12 cellular contexts compared by ENCODE assay signal in the genomic region with DNA sequence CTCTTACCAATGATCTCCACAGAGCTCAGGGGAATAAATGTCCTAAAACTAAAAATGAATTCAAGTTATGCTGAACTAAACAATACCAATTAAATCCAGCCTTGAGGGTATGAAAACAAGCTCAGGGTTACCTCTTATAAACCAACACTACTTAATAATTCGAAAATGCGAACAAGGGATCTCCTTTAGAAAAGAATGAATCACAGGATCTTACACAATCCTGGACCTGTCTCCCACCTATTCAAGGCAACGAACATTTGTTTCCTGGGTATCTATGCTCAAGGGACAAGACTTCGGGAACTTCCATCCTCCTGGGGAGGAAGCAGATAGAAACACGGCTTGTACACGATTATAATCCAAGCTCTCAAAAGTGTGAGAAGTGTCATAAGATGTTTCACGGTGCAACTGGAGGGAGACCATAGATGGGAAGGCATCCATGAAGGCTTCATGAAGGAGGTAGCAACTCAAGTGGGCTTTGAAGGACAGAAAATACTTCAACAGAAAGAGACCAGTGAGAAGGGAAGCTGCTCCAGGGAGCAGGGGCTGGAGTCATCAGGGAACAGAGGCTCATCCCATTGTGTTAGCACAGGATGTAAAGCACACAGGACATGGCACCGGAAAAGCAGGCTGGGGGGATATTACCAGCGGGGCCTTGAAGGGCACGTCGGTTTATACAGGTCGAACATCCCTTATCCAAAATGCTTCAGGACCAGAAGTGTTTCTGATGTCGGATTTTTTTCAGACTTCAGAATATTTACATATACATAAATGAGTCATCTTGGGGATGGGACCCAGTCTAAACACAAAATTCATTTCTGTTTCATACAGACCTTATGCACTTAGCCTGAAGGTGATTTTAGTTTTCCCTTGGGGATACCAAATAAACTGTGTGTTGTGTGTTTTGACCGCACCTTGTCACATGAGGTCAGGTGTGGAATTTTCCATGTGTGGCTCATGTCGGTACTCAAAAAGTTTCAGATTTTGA.
DNase-seq lines count a peak whose midpoint lies in the region; ATAC-seq and TF ChIP-seq lines count a peak whose summit lies in the region.
"Had no signal": no experiment of that assay in that cellular context is flagged by ENCODE, and none has a peak within 500 bp of the region (broad histone marks: within the 10 kb centered on the region; RNA-seq: fewer than 3 reads in every experiment).

No MANE protein-coding gene starts in this region.

- H2AFZ ChIP-seq in KMS-11 (ENCODE audit: low read depth) = no peak overlapping the region

- peak overlapping the region; percentile 59; the same call in 1 of the 2 replicates for H3K4me2 ChIP-seq in KMS-11

- H3K9ac ChIP-seq in KMS-11 = no peak overlapping the region

- peaks cover 3% of the 10 kb centered on the region for H3K4me1 Mint-ChIP-seq in activated T-cell treated with anti-CD3 and anti-CD28 coated beads, Interleukin-2, amount 50 U/mL, for 4 hours (ENCODE audit: low read depth)

- peaks cover 4% of the 10 kb centered on the region for H3K9me3 Mint-ChIP-seq in activated T-cell treated with anti-CD3 and anti-CD28 coated beads, Interleukin-2, amount 50 U/mL, for 4 hours

- H3K79me2 ChIP-seq in KMS-11 (ENCODE audit: insufficient read depth, low read depth) = no peaks in the 10 kb centered on the region

- 75% methylated on average over 15 of the region's 15 CpGs for WGBS in right cardiac atrium
- 82% methylated on average over 15 of the region's 15 CpGs for WGBS in suprapubic skin

- peaks cover 13% of the 10 kb centered on the region for H3K4me1 ChIP-seq in right cardiac atrium (ENCODE audit: control insufficient read depth, insufficient read depth, low read length)
- peaks cover 25% of the 10 kb centered on the region for H3K4me1 ChIP-seq in KMS-11 (ENCODE audit: low read depth, poor library complexity, severe bottlenecking)
- peaks cover 11% of the 10 kb centered on the region for H3K4me1 ChIP-seq in suprapubic skin

- H3K36me3 Mint-ChIP-seq in activated T-cell treated with anti-CD3 and anti-CD28 coated beads, Interleukin-2, amount 50 U/mL, for 4 hours (ENCODE audit: insufficient read depth) = no peaks in the 10 kb centered on the region

- no peak overlapping the region for H3K4me3 Mint-ChIP-seq in activated T-cell treated with anti-CD3 and anti-CD28 coated beads, Interleukin-2, amount 50 U/mL, for 4 hours

- intact Hi-C loops in right cardiac atrium (cut with DNase I) = no loop called here
- intact Hi-C loops in Right ventricle myocardium superior (cut with DNase I) = no loop called here
- intact Hi-C loops in dorsolateral prefrontal cortex (cut with DNase I) = no loop called here

- no peaks in the 10 kb centered on the region for H4K20me1 ChIP-seq in KMS-11 (ENCODE audit: insufficient read depth)

- H3K9me3 ChIP-seq in right cardiac atrium (ENCODE audit: control insufficient read depth, low read length) (no peaks in the 10 kb centered on the region), suprapubic skin (no peaks in the 10 kb centered on the region)
- H3K9me3 ChIP-seq: adrenal gland, sigmoid colon had no signal

- DNase-seq in right cardiac atrium (no peak), Right ventricle myocardium superior (no peak), fibroblast of pulmonary artery (ENCODE audit: low read depth) (peak; percentile 63), dorsolateral prefrontal cortex (no peak), suprapubic skin (ENCODE audit: low spot score in 2 of 2) (no peak)
- no peak for DNase-seq in activated T-cell treated with anti-CD3 and anti-CD28 coated beads, Interleukin-2, amount 50 U/mL, for 4 hours
- DNase-seq: adrenal gland, DMS79, NCI-H345, sigmoid colon had no signal

- TF ChIP-seq EP300 in suprapubic skin (IDR thresholded peaks at IDR 0.05) = no peak

- TF ChIP-seq CTCF in KMS-11 (conservative IDR thresholded peaks at IDR 0.05; ENCODE audit: low read depth, low read length) (no peak), fibroblast of pulmonary artery (IDR thresholded peaks at IDR 0.05; ENCODE audit: low read length, missing control alignments) (no peak), dorsolateral prefrontal cortex (IDR thresholded peaks at IDR 0.05 in 54 of 56, conservative IDR thresholded peaks at IDR 0.05 in 2 of 56; ENCODE audit: low read depth in 1 of 56, partially characterized antibody in 56 of 56) (no peak), suprapubic skin (IDR thresholded peaks at IDR 0.05) (no peak)

- peak overlapping the region; percentile 36 for H3K27ac ChIP-seq in right cardiac atrium (ENCODE audit: low read length)
- no peak overlapping the region for H3K27ac ChIP-seq in KMS-11
- peak overlapping the region in 1 of 59 donors; percentile 27 for H3K27ac ChIP-seq in dorsolateral prefrontal cortex
- no peak overlapping the region for H3K27ac ChIP-seq in suprapubic skin

- no peaks in the 10 kb centered on the region for H3K27me3 Mint-ChIP-seq in activated T-cell treated with anti-CD3 and anti-CD28 coated beads, Interleukin-2, amount 50 U/mL, for 4 hours (ENCODE audit: low read depth)

- TF ChIP-seq POLR2A in suprapubic skin (IDR thresholded peaks at IDR 0.05) = no peak

- H3K27me3 ChIP-seq in right cardiac atrium (ENCODE audit: control insufficient read depth, insufficient read depth) (no peaks in the 10 kb centered on the region), KMS-11 (ENCODE audit: insufficient read depth, low read depth) (no peaks in the 10 kb centered on the region), dorsolateral prefrontal cortex (no peaks in the 10 kb centered on the region), suprapubic skin (no peaks in the 10 kb centered on the region)
- H3K27me3 ChIP-seq: adrenal gland, sigmoid colon had no signal

- H3K4me3 ChIP-seq in right cardiac atrium (ENCODE audit: low read length) (no peak overlapping the region), KMS-11 (IDR thresholded peaks at IDR 0.05; ENCODE audit: insufficient read depth, low read depth, low read length) (no peak overlapping the region), fibroblast of pulmonary artery (replicated peaks; ENCODE audit: low read depth, low read length) (no peak overlapping the region), dorsolateral prefrontal cortex (no peak overlapping the region), suprapubic skin (no peak overlapping the region)
- H3K4me3 ChIP-seq: adrenal gland, sigmoid colon had no signal

- no peaks in the 10 kb centered on the region for H3K36me3 ChIP-seq in KMS-11 (ENCODE audit: insufficient read depth)
- peaks cover 19% of the 10 kb centered on the region for H3K36me3 ChIP-seq in suprapubic skin
- H3K36me3 ChIP-seq: adrenal gland had no signal

- ATAC-seq in right cardiac atrium (no peak), Right ventricle myocardium superior (ENCODE audit: poor library complexity) (no peak), GM18909 (IDR thresholded peaks at IDR 0.05; ENCODE audit: poor library complexity, unreplicated experiment) (no peak)
- ATAC-seq in activated T-cell treated with anti-CD3 and anti-CD28 coated beads, Interleukin-2, amount 50 U/mL, for 4 hours = no peak
